ENCODE assay signal across 8 cellular contexts in the genomic region with DNA sequence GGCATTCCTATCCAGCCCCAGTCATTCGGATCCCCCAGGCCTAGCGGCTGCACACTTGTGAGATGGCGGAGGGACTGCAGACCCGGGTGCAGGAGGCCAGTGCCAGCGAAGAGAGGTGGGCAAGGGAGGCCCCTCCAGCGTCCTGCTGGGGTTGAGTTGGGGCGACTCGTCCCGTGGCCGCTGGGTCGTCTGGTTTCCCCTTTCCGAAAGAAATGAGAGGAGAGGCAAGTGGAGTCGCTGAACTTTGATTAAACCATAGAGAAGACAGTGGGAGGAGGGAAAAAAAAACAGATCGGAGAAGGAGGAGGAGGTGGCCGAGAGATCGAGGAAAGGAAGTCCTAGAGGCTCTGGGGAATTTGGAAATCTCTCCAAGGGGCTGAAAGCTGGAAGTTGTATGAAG.
DNase-seq lines count a peak whose midpoint lies in the region; ATAC-seq, FAIRE-seq and TF ChIP-seq lines count a peak whose summit lies in the region.
"Not testable (repeated sequence)": the region's sequence is repeated elsewhere in the genome, so short reads cannot be mapped to it uniquely, and the experiment has no call there.

No MANE protein-coding gene starts in this region.

- H3K79me2 ChIP-seq in astrocyte (ENCODE audit: insufficient read depth, low read length) = not testable (repeated sequence)

- not testable (repeated sequence) for TF ChIP-seq CTCF in GM13976 (IDR thresholded peaks at IDR 0.05; ENCODE audit: borderline replicate concordance, control extremely low read depth, extremely low read depth, insufficient read depth, missing control alignments); astrocyte (IDR thresholded peaks at IDR 0.05; ENCODE audit: insufficient read depth, low read depth, low read length); esophagus squamous epithelium (IDR thresholded peaks at IDR 0.05); thoracic aorta (IDR thresholded peaks at IDR 0.05)

- not testable (repeated sequence) for H3K9me3 ChIP-seq in T-helper 17 cell (ENCODE audit: control insufficient read depth, low read length, poor library complexity, severe bottlenecking); astrocyte (ENCODE audit: insufficient read depth, low read depth, low read length); esophagus squamous epithelium; thoracic aorta

- not testable (repeated sequence) for H3K9me3 Mint-ChIP-seq in astrocyte (ENCODE audit: unreplicated experiment); naive thymus-derived CD8-positive, alpha-beta T cell

- H2AFZ ChIP-seq in astrocyte (ENCODE audit: low read depth, low read length) = not testable (repeated sequence)

- ATAC-seq in T-helper 17 cell; naive thymus-derived CD8-positive, alpha-beta T cell; thoracic aorta (ENCODE audit: insufficient number of reproducible peaks, low FRiP score, low read depth): not testable (repeated sequence)

- in situ Hi-C loops in GM13976 (cut with MboI; ENCODE audit: low sequenced_read_pairs, unreplicated experiment) = not testable (repeated sequence)

- not testable (repeated sequence) for H3K36me3 Mint-ChIP-seq in T-helper 17 cell (ENCODE audit: low read depth); astrocyte (ENCODE audit: low read depth, unreplicated experiment); naive thymus-derived CD8-positive, alpha-beta T cell

- peak overlapping the region; percentile 41 for H3K4me3 Mint-ChIP-seq in T-helper 17 cell
- not testable (repeated sequence) for H3K4me3 Mint-ChIP-seq in astrocyte (ENCODE audit: unreplicated experiment)
- H3K4me3 Mint-ChIP-seq in naive thymus-derived CD8-positive, alpha-beta T cell = peak overlapping the region in 6 of 10 donors; percentile 2 to 81 (median 54)

- H3K27me3 ChIP-seq in astrocyte (ENCODE audit: insufficient read depth, low read length); esophagus squamous epithelium; rectal smooth muscle tissue (ENCODE audit: control insufficient read depth, insufficient read depth, low read length); thoracic aorta (replicated peaks; ENCODE audit: insufficient read depth): not testable (repeated sequence)

- H4K20me1 ChIP-seq in astrocyte (ENCODE audit: insufficient read depth, low read length) = not testable (repeated sequence)

- H3K27me3 Mint-ChIP-seq in T-helper 17 cell = peaks cover 15% of the 10 kb centered on the region
- not testable (repeated sequence) for H3K27me3 Mint-ChIP-seq in astrocyte (ENCODE audit: low read depth, unreplicated experiment)
- H3K27me3 Mint-ChIP-seq in naive thymus-derived CD8-positive, alpha-beta T cell = peaks cover 0 to 11% (median 5%) of the 10 kb centered on the region in 5 donors

- not testable (repeated sequence) for FAIRE-seq in astrocyte (lab: Jason Lieb, UNC)

- H3K4me2 ChIP-seq in astrocyte (ENCODE audit: low read length) = peak overlapping the region; percentile 26

- DNase-seq in GM13976 (ENCODE audit: low spot score) (peak; percentile 1), kidney tubule cell (ENCODE audit: low spot score) (peak; percentile 16)
- DNase-seq in T-helper 17 cell; astrocyte (ENCODE audit: low read depth); esophagus squamous epithelium (lab: John Stamatoyannopoulos, UW); naive thymus-derived CD8-positive, alpha-beta T cell; thoracic aorta (ENCODE audit: low spot score): not testable (repeated sequence)

- not testable (repeated sequence) for TF ChIP-seq POLR2A in esophagus squamous epithelium (IDR thresholded peaks at IDR 0.05)

- intact Hi-C loops in esophagus squamous epithelium (cut with DNase I) = not testable (repeated sequence)

- not testable (repeated sequence) for H3K9ac ChIP-seq in astrocyte (ENCODE audit: low read length); rectal smooth muscle tissue (ENCODE audit: low read length)

- POLR2A ChIA-PET in naive thymus-derived CD8-positive, alpha-beta T cell (lab: Charles Lee) = not testable (repeated sequence)

- peaks cover 10% of the 10 kb centered on the region for H3K4me1 Mint-ChIP-seq in T-helper 17 cell
- not testable (repeated sequence) for H3K4me1 Mint-ChIP-seq in astrocyte (ENCODE audit: low read depth, unreplicated experiment)
- peaks cover 0 to 16% (median 7%) of the 10 kb centered on the region in 4 donors for H3K4me1 Mint-ChIP-seq in naive thymus-derived CD8-positive, alpha-beta T cell

- H3K27ac ChIP-seq in astrocyte (ENCODE audit: low read depth, low read length); thoracic aorta: not testable (repeated sequence)
- H3K27ac ChIP-seq in esophagus squamous epithelium (peak overlapping the region in 3 of 4 donors; percentile 39 to 75 (median 58)), rectal smooth muscle tissue (ENCODE audit: low read depth, low read length) (peak overlapping the region; percentile 77)

- peak overlapping the region; percentile 72 for H3K27ac Mint-ChIP-seq in T-helper 17 cell
- not testable (repeated sequence) for H3K27ac Mint-ChIP-seq in astrocyte (ENCODE audit: unreplicated experiment)
- H3K27ac Mint-ChIP-seq in naive thymus-derived CD8-positive, alpha-beta T cell = peak overlapping the region in 2 of 10 donors; percentile 48 to 61

- H3K36me3 ChIP-seq in astrocyte (ENCODE audit: insufficient read depth, low read length); esophagus squamous epithelium; rectal smooth muscle tissue (ENCODE audit: control insufficient read depth, insufficient read depth, low read length); thoracic aorta: not testable (repeated sequence)

- H3K4me1 ChIP-seq in astrocyte (ENCODE audit: insufficient read depth, low read length); esophagus squamous epithelium; rectal smooth muscle tissue (ENCODE audit: control insufficient read depth, insufficient read depth, low read length); thoracic aorta (ENCODE audit: control insufficient read depth in 1 of 2, low read depth in 2 of 2): not testable (repeated sequence)

- WGBS in esophagus squamous epithelium, 2 donors = 17 to 40% methylated on average over 4 to 6 of the region's 16 CpGs

- H3K4me3 ChIP-seq in astrocyte (ENCODE audit: insufficient read depth, low read depth, low read length) = not testable (repeated sequence)
- H3K4me3 ChIP-seq in esophagus squamous epithelium (peak overlapping the region in 2 of 4 donors; percentile 31 to 43), rectal smooth muscle tissue (ENCODE audit: low read length) (peak overlapping the region; percentile 52), thoracic aorta (peak overlapping the region; percentile 7)
